13 cellular contexts compared by ENCODE assay signal in genomic region chr19:1286859-1287621, GRCh38. TPM values are rescaled to one million over a fixed set of nuclear protein-coding genes. Genes with fewer than 3 reads are reported as not detected.
A peak's percentile ranks its signal among the peaks of the same experiment; 100 is the strongest.
DNase-seq lines count a peak whose midpoint lies in the region; ATAC-seq and TF ChIP-seq lines count a peak whose summit lies in the region.
"Had no signal": no experiment of that assay in that cellular context is flagged by ENCODE, and none has a peak within 500 bp of the region (broad histone marks: within the 10 kb centered on the region; RNA-seq: fewer than 3 reads in every experiment).

No MANE protein-coding gene starts in this region.

- POLR2A ChIA-PET in HCT116 (lab: Charles Lee) = no interaction called here
- POLR2A ChIA-PET in WTC11 (lab: Charles Lee) = no interaction called here

- intact Hi-C loops in HCT116 (cut with micrococcal nuclease) = no loop called here

- no peaks in the 10 kb centered on the region for H3K36me3 Mint-ChIP-seq in WTC11
- no peaks in the 10 kb centered on the region for H3K36me3 Mint-ChIP-seq in progenitor cell of endocrine pancreas (ENCODE audit: insufficient read depth)
- H3K36me3 Mint-ChIP-seq: activated naive CD4-positive, alpha-beta T cell treated with anti-CD3 and anti-CD28 coated beads, Interleukin-2, amount 10 ng/mL, durations not matched to agents 7 days and 5 days had no signal

- H3K27me3 ChIP-seq in HCT116 (ENCODE audit: insufficient read depth, low read length) = no peaks in the 10 kb centered on the region

- no peak overlapping the region for H2AFZ ChIP-seq in HCT116 (ENCODE audit: low read depth, low read length, poor library complexity, severe bottlenecking)

- peak overlapping the region; percentile 74 for H3K4me3 Mint-ChIP-seq in WTC11
- H3K4me3 Mint-ChIP-seq in progenitor cell of endocrine pancreas (ENCODE audit: low read depth) = peak overlapping the region; percentile 81
- H3K4me3 Mint-ChIP-seq: T-helper 2 cell treated with Interferon-gamma antibody and Interleukin-4, amounts not matched to agents 5 μg/mL and 100 μg/mL, for 36 hours had no signal

- H3K27me3 Mint-ChIP-seq in WTC11 (ENCODE audit: low read depth) (peaks cover 19% of the 10 kb centered on the region), progenitor cell of endocrine pancreas (peaks cover 2% of the 10 kb centered on the region)

- BruUV-seq in HCT116 (replicated peaks; lab: Mats Ljungman, UMichigan) = no TSS peak

- no peak for TF ChIP-seq CTCF in HCT116 (IDR thresholded peaks at IDR 0.05 in 2 of 3, conservative IDR thresholded peaks at IDR 0.05 in 1 of 3; ENCODE audit: borderline replicate concordance in 1 of 3, insufficient read depth in 1 of 3, low read depth in 2 of 3, low read length in 2 of 3)
- TF ChIP-seq CTCF in WTC11 (IDR thresholded peaks at IDR 0.05) = no peak
- no peak for TF ChIP-seq CTCF in progenitor cell of endocrine pancreas (IDR thresholded peaks at IDR 0.05; ENCODE audit: unreplicated experiment)

- peak overlapping the region; percentile 64 to 69 for H3K4me3 ChIP-seq in HCT116 (replicated peaks in 1 of 2; ENCODE audit: low read depth in 1 of 2, low read length in 2 of 2)
- peak overlapping the region; percentile 55 for H3K4me3 ChIP-seq in iPS-18c (ENCODE audit: insufficient read depth, low read depth, low read length)

- no peaks in the 10 kb centered on the region for H3K9me3 ChIP-seq in HCT116 (ENCODE audit: control insufficient read depth in 1 of 2, insufficient read depth in 1 of 2, low read depth in 1 of 2, low read length in 2 of 2)
- H3K9me3 ChIP-seq in iPS-18c (ENCODE audit: control insufficient read depth, insufficient read depth, low read length) = no peaks in the 10 kb centered on the region
- H3K9me3 ChIP-seq: upper lobe of left lung had no signal

- H3K79me2 ChIP-seq in HCT116 (ENCODE audit: insufficient read depth, low read length) = no peaks in the 10 kb centered on the region

- DNase-seq in HCT116 (ENCODE audit: low read depth, low spot score) (no peak), WTC11 (ENCODE audit: low spot score) (no peak), progenitor cell of endocrine pancreas (ENCODE audit: low spot score, unreplicated experiment) (no peak), NCI-H1694 (lab: John Stamatoyannopoulos, UW) (no peak), G401 (ENCODE audit: low spot score) (no peak), GF-D8 (lab: John Stamatoyannopoulos, UW) (no peak)
- DNase-seq: activated naive CD4-positive, alpha-beta T cell treated with anti-CD3 and anti-CD28 coated beads, Interleukin-2, amount 10 ng/mL, durations not matched to agents 7 days and 5 days; NCI-H345 had no signal

- RAD21 ChIA-PET in HCT116 (lab: Charles Lee; ENCODE audit: low non-redundant PET in 1 of 2, low total read pairs in 2 of 2, uncharacterized antibody in 2 of 2, unreplicated experiment in 2 of 2) = no interaction called here

- TF ChIP-seq RAD21 in HCT116 (IDR thresholded peaks at IDR 0.05; ENCODE audit: low read depth) = no peak

- H3K36me3 ChIP-seq in HCT116 (ENCODE audit: control insufficient read depth in 1 of 2, insufficient read depth in 2 of 2, low read length in 2 of 2) = no peaks in the 10 kb centered on the region
- H3K36me3 ChIP-seq: upper lobe of left lung had no signal

- no peaks in the 10 kb centered on the region for H3K9me2 ChIP-seq in HCT116 (ENCODE audit: insufficient read depth)

- H3K9me3 Mint-ChIP-seq in WTC11 = no peaks in the 10 kb centered on the region
- no peaks in the 10 kb centered on the region for H3K9me3 Mint-ChIP-seq in progenitor cell of endocrine pancreas (ENCODE audit: low read depth)
- H3K9me3 Mint-ChIP-seq: activated naive CD4-positive, alpha-beta T cell treated with anti-CD3 and anti-CD28 coated beads, Interleukin-2, amount 10 ng/mL, durations not matched to agents 7 days and 5 days; T-helper 2 cell treated with Interferon-gamma antibody and Interleukin-4, amounts not matched to agents 5 μg/mL and 100 μg/mL, for 36 hours had no signal

- in situ Hi-C loops in G401 (cut with HindIII; ENCODE audit: low sequenced_read_pairs) = loop anchor here (10.0 kb wide), 1 partner anchor 88 kb away; no protein-coding TSS in a partner anchor

- peaks cover 17 to 34% of the 10 kb centered on the region in 2 experiments for H3K4me1 ChIP-seq in HCT116 (ENCODE audit: control insufficient read depth in 1 of 2, insufficient read depth in 2 of 2, low read length in 2 of 2)

- no peaks in the 10 kb centered on the region for H4K20me1 ChIP-seq in HCT116 (ENCODE audit: insufficient read depth)

- CTCF ChIA-PET in HCT116 (lab: Charles Lee) (no interaction called here), WTC11 (lab: Charles Lee) (interaction anchor here (0.5 to 2.1 kb wide), 5 partner anchors 11 to 158 kb away, joined by 3 to 8 read pairs (median 4); no protein-coding TSS in a partner anchor)

- H3K4me2 ChIP-seq in HCT116 (ENCODE audit: low read length) = peak overlapping the region; percentile 95

- peak overlapping the region; percentile 38; the same call in 1 of the 2 replicates for H3K27ac ChIP-seq in HCT116 (ENCODE audit: low read depth, low read length)
- H3K27ac ChIP-seq: skin epidermis, upper lobe of left lung had no signal

- no peak overlapping the region for H3K27ac Mint-ChIP-seq in WTC11
- peak overlapping the region; percentile 74 for H3K27ac Mint-ChIP-seq in progenitor cell of endocrine pancreas
- H3K27ac Mint-ChIP-seq: activated naive CD4-positive, alpha-beta T cell treated with anti-CD3 and anti-CD28 coated beads, Interleukin-2, amount 10 ng/mL, durations not matched to agents 7 days and 5 days; T-helper 2 cell treated with Interferon-gamma antibody and Interleukin-4, amounts not matched to agents 5 μg/mL and 100 μg/mL, for 36 hours had no signal

- ATAC-seq in HCT116 (no peak), WTC11 (no peak), HG03460 (IDR thresholded peaks at IDR 0.05; ENCODE audit: unreplicated experiment) (no peak)

- peak overlapping the region; percentile 65 for H3K9ac ChIP-seq in HCT116 (ENCODE audit: low read length)

- H3K4me1 Mint-ChIP-seq in WTC11 (peaks cover 13% of the 10 kb centered on the region), progenitor cell of endocrine pancreas (ENCODE audit: low read depth) (peaks cover 10% of the 10 kb centered on the region)

- TF ChIP-seq POLR2A in HCT116 (IDR thresholded peaks at IDR 0.05; ENCODE audit: borderline replicate concordance, extremely low read depth, insufficient read depth, insufficient read length) = no peak

TF ChIP-seq in HCT116, 20 proteins besides CTCF, POLR2A, EP300 and RAD21:
- no peak for TF ChIP-seq ZNF274 (IDR thresholded peaks at IDR 0.05; ENCODE audit: low read depth, low read length)
- no peak for TF ChIP-seq EZH2phosphoT487 (IDR thresholded peaks at IDR 0.05; ENCODE audit: borderline replicate concordance)
- TF ChIP-seq CEBPB (IDR thresholded peaks at IDR 0.05; ENCODE audit: low read depth) = no peak
- no peak for TF ChIP-seq SRF (IDR thresholded peaks at IDR 0.05; ENCODE audit: low read depth)
- no peak for TF ChIP-seq SIN3A (IDR thresholded peaks at IDR 0.05; ENCODE audit: low read depth)
TF ChIP-seq in HCT116: peak in this region for 0.

TF ChIP-seq in WTC11, 78 proteins besides CTCF, POLR2A, EP300 and RAD21 (continues in another document):
- no peak for TF ChIP-seq ZNF263 (CRISPR knock-in tag; IDR thresholded peaks at IDR 0.05; ENCODE audit: low read depth)
- TF ChIP-seq FOXK1 (CRISPR knock-in tag; IDR thresholded peaks at IDR 0.05) = no peak
- TF ChIP-seq CREB1 (CRISPR knock-in tag; IDR thresholded peaks at IDR 0.05) = no peak
- TF ChIP-seq ATF6 (CRISPR knock-in tag; IDR thresholded peaks at IDR 0.05) = no peak
- no peak for TF ChIP-seq JAZF1 (CRISPR knock-in tag; IDR thresholded peaks at IDR 0.05)
- TF ChIP-seq ZNF232 (CRISPR knock-in tag; IDR thresholded peaks at IDR 0.05) = no peak

RNA-seq across cellular contexts. Expression of gene EFNA2, which starts 1.4 kb away (rescaled TPM):
- total RNA-seq in HCT116 (2021; ENCODE audit: unreplicated experiment) (12.2 TPM), WTC11 (2021) (11.4 to 14.2 TPM (median 12.6 TPM) in 3 replicates), progenitor cell of endocrine pancreas (23.8 and 26.5 TPM in 2 replicates)
- polyA plus RNA-seq in HCT116 (2012) = 7.9 and 9.0 TPM in 2 replicates
- 0.31 and 1.3 TPM in 2 replicates for total RNA-seq in G401 (2014; rRNA removed; shearing (Covaris generic))
- total RNA-seq: upper lobe of left lung had no signal

RNA-seq across cellular contexts. Expression of gene FAM174C, which starts 11.7 kb away (rescaled TPM):
- 77.1 TPM for total RNA-seq in HCT116 (2021; ENCODE audit: unreplicated experiment)
- polyA plus RNA-seq in HCT116 (2012) = 87.0 and 88.0 TPM in 2 replicates
- 59.4 to 65.9 TPM (median 65.7 TPM) in 3 replicates for total RNA-seq in WTC11 (2021)
- 30.0 and 31.8 TPM in 2 replicates for total RNA-seq in progenitor cell of endocrine pancreas
- 37.9 and 45.0 TPM in 2 replicates for total RNA-seq in G401 (2014; rRNA removed; shearing (Covaris generic))

RNA-seq across cellular contexts. Expression of gene CIRBP, which starts 17.9 kb away (rescaled TPM):
- total RNA-seq in HCT116 (2021; ENCODE audit: unreplicated experiment) = 276 TPM
- polyA plus RNA-seq in HCT116 (2012) = 398 and 405 TPM in 2 replicates
- 256 to 298 TPM (median 256 TPM) in 3 replicates for total RNA-seq in WTC11 (2021)
- total RNA-seq in progenitor cell of endocrine pancreas = 462 and 465 TPM in 2 replicates
- 196 and 215 TPM in 2 replicates for total RNA-seq in G401 (2014; rRNA removed; shearing (Covaris generic))

RNA-seq across cellular contexts. Expression of gene MIDN, which starts 38.7 kb away (rescaled TPM):
- total RNA-seq in HCT116 (2021; ENCODE audit: unreplicated experiment) (146 TPM), WTC11 (2021) (189 to 190 TPM (median 189 TPM) in 3 replicates), progenitor cell of endocrine pancreas (187 and 193 TPM in 2 replicates)
- 63.2 and 79.4 TPM in 2 replicates for polyA plus RNA-seq in HCT116 (2012)
- total RNA-seq in G401 (2014; rRNA removed; shearing (Covaris generic)) = 14.0 and 17.5 TPM in 2 replicates

RNA-seq across cellular contexts. Expression of gene ATP5F1D, which starts 45.5 kb away (rescaled TPM):
- 428 TPM for total RNA-seq in HCT116 (2021; ENCODE audit: unreplicated experiment)
- 468 and 508 TPM in 2 replicates for polyA plus RNA-seq in HCT116 (2012)
- 262 to 277 TPM (median 270 TPM) in 3 replicates for total RNA-seq in WTC11 (2021)
- total RNA-seq in progenitor cell of endocrine pancreas = 107 and 117 TPM in 2 replicates
- total RNA-seq in G401 (2014; rRNA removed; shearing (Covaris generic)) = 61.3 and 98.5 TPM in 2 replicates
